ENCODE assay signal across 27 cellular contexts in genomic region chr13:98825659-98826058, GRCh38.
DNase-seq lines count a peak whose midpoint lies in the region; ATAC-seq and TF ChIP-seq lines count a peak whose summit lies in the region.
"Had no signal": no experiment of that assay in that cellular context is flagged by ENCODE, and none has a peak within 500 bp of the region (broad histone marks: within the 10 kb centered on the region; RNA-seq: fewer than 3 reads in every experiment).

No MANE protein-coding gene starts in this region.

- no peak overlapping the region for H3K4me3 Mint-ChIP-seq in activated naive CD4-positive, alpha-beta T cell treated with anti-CD3 and anti-CD28 coated beads, Interleukin-2, amount 10 ng/mL, durations not matched to agents 7 days and 5 days
- H3K4me3 Mint-ChIP-seq in WTC11, result no peak overlapping the region
- peak overlapping the region; percentile 31 to 62 for H3K4me3 Mint-ChIP-seq in stimulated activated naive B cell treated with anti-CD40 and anti-IgM and Interleukin-4, amounts not matched to agents 10 μg/mL and 1 μg/mL and 100 μg/mL, for 72 hours
- H3K4me3 Mint-ChIP-seq: activated CD4-positive, alpha-beta memory T cell treated with anti-CD3 and anti-CD28 coated beads, Interleukin-2, amount 10 ng/mL, durations not matched to agents 7 days and 5 days; immature natural killer cell; type B pancreatic cell had no signal

- TF ChIP-seq CTCF in WTC11 (IDR thresholded peaks at IDR 0.05), result no peak

- DNase-seq in activated naive CD4-positive, alpha-beta T cell treated with anti-CD3 and anti-CD28 coated beads, Interleukin-2, amount 10 ng/mL, durations not matched to agents 7 days and 5 days, result no peak
- DNase-seq in activated naive CD4-positive, alpha-beta T cell treated with Interleukin-2 at 50 U/mL for 16 hours, result no peak
- peak; percentile 28 for DNase-seq in WTC11 (ENCODE audit: low spot score)
- peak; percentile 34 for DNase-seq in iPS-NIHi7 (ENCODE audit: extremely low spot score)
- DNase-seq in stimulated activated naive B cell treated with anti-CD40 and anti-IgM and Interleukin-4, amounts not matched to agents 10 μg/mL and 1 μg/mL and 100 μg/mL, for 72 hours, result no peak
- no peak for DNase-seq in NCI-H1417 (lab: John Stamatoyannopoulos, UW)
- DNase-seq in Ammon's horn (ENCODE audit: low spot score), result no peak
- DNase-seq: activated CD4-positive, alpha-beta memory T cell treated with anti-CD3 and anti-CD28 coated beads, Interleukin-2, amount 10 ng/mL, durations not matched to agents 7 days and 5 days; activated effector memory CD4-positive, alpha-beta T cell treated with Interleukin-2 at 50 U/mL for 16 hours; activated T-cell treated with anti-CD3 and anti-CD28 coated beads for 4 hours; body of pancreas; COR-L47; DND-41; effector CD4-positive, alpha-beta T cell; erythroblast; immature natural killer cell; NCI-H1105; NCI-H2029; NCI-H226; NCI-H82; Right ventricle myocardium superior; stimulated activated CD8-positive, alpha-beta memory T cell treated with anti-CD3 and anti-CD28 coated beads, Interleukin-4, amount 100 ng/mL, for 48 hours; T-helper 9 cell had no signal

- no peaks in the 10 kb centered on the region for H3K9me3 Mint-ChIP-seq in activated naive CD4-positive, alpha-beta T cell treated with anti-CD3 and anti-CD28 coated beads, Interleukin-2, amount 10 ng/mL, durations not matched to agents 7 days and 5 days
- peaks cover 3% of the 10 kb centered on the region; the same call in 1 of the 2 replicates for H3K9me3 Mint-ChIP-seq in WTC11
- H3K9me3 Mint-ChIP-seq in stimulated activated naive B cell treated with anti-CD40 and anti-IgM and Interleukin-4, amounts not matched to agents 10 μg/mL and 1 μg/mL and 100 μg/mL, for 72 hours, result no peaks in the 10 kb centered on the region
- H3K9me3 Mint-ChIP-seq: activated CD4-positive, alpha-beta memory T cell treated with anti-CD3 and anti-CD28 coated beads, Interleukin-2, amount 10 ng/mL, durations not matched to agents 7 days and 5 days; type B pancreatic cell had no signal

- H3K36me3 Mint-ChIP-seq in activated naive CD4-positive, alpha-beta T cell treated with anti-CD3 and anti-CD28 coated beads, Interleukin-2, amount 10 ng/mL, durations not matched to agents 7 days and 5 days, result peaks cover 76% of the 10 kb centered on the region
- peaks cover 3% of the 10 kb centered on the region for H3K36me3 Mint-ChIP-seq in WTC11
- peaks cover 36 to 43% of the 10 kb centered on the region in 2 donors for H3K36me3 Mint-ChIP-seq in stimulated activated naive B cell treated with anti-CD40 and anti-IgM and Interleukin-4, amounts not matched to agents 10 μg/mL and 1 μg/mL and 100 μg/mL, for 72 hours

- peak overlapping the region; percentile 73 for H3K27ac Mint-ChIP-seq in activated naive CD4-positive, alpha-beta T cell treated with anti-CD3 and anti-CD28 coated beads, Interleukin-2, amount 10 ng/mL, durations not matched to agents 7 days and 5 days
- no peak overlapping the region for H3K27ac Mint-ChIP-seq in WTC11
- H3K27ac Mint-ChIP-seq in stimulated activated naive B cell treated with anti-CD40 and anti-IgM and Interleukin-4, amounts not matched to agents 10 μg/mL and 1 μg/mL and 100 μg/mL, for 72 hours, result no peak overlapping the region
- H3K27ac Mint-ChIP-seq: activated CD4-positive, alpha-beta memory T cell treated with anti-CD3 and anti-CD28 coated beads, Interleukin-2, amount 10 ng/mL, durations not matched to agents 7 days and 5 days; immature natural killer cell; type B pancreatic cell had no signal

- H3K4me1 Mint-ChIP-seq in activated naive CD4-positive, alpha-beta T cell treated with anti-CD3 and anti-CD28 coated beads, Interleukin-2, amount 10 ng/mL, durations not matched to agents 7 days and 5 days, result peaks cover 21% of the 10 kb centered on the region
- H3K4me1 Mint-ChIP-seq in WTC11, result peaks cover 40% of the 10 kb centered on the region
- H3K4me1 Mint-ChIP-seq in stimulated activated naive B cell treated with anti-CD40 and anti-IgM and Interleukin-4, amounts not matched to agents 10 μg/mL and 1 μg/mL and 100 μg/mL, for 72 hours, result peaks cover 11 to 19% of the 10 kb centered on the region in 2 donors
- H3K4me1 Mint-ChIP-seq: immature natural killer cell had no signal

- CTCF ChIA-PET in activated naive CD4-positive, alpha-beta T cell treated with anti-CD3 and anti-CD28 coated beads, Interleukin-2, amount 10 ng/mL, durations not matched to agents 7 days and 5 days (lab: Charles Lee), result interaction anchor here (1.2 kb wide), 1 partner anchor 14 kb away, joined by 4 read pairs; no protein-coding TSS in a partner anchor
- CTCF ChIA-PET in WTC11 (lab: Charles Lee), result interaction anchor here (4.3 kb wide), 1 partner anchor 14 kb away, joined by 40 read pairs; no protein-coding TSS in a partner anchor

- peak; percentile 60 for ATAC-seq in WTC11
- peak; percentile 26 to 38 for ATAC-seq in stimulated activated naive B cell treated with anti-CD40 and anti-IgM and Interleukin-4, amounts not matched to agents 10 μg/mL and 1 μg/mL and 100 μg/mL, for 72 hours (replicated peaks)
- ATAC-seq in GM19395 (IDR thresholded peaks at IDR 0.05; ENCODE audit: unreplicated experiment), result no peak
- ATAC-seq: body of pancreas, HepG2, left lobe of liver had no signal

- POLR2A ChIA-PET in WTC11 (lab: Charles Lee), result no interaction called here

- H3K27me3 Mint-ChIP-seq in activated naive CD4-positive, alpha-beta T cell treated with anti-CD3 and anti-CD28 coated beads, Interleukin-2, amount 10 ng/mL, durations not matched to agents 7 days and 5 days, result no peaks in the 10 kb centered on the region
- no peaks in the 10 kb centered on the region for H3K27me3 Mint-ChIP-seq in WTC11 (ENCODE audit: low read depth)
- no peaks in the 10 kb centered on the region for H3K27me3 Mint-ChIP-seq in stimulated activated naive B cell treated with anti-CD40 and anti-IgM and Interleukin-4, amounts not matched to agents 10 μg/mL and 1 μg/mL and 100 μg/mL, for 72 hours
- H3K27me3 Mint-ChIP-seq: activated CD4-positive, alpha-beta memory T cell treated with anti-CD3 and anti-CD28 coated beads, Interleukin-2, amount 10 ng/mL, durations not matched to agents 7 days and 5 days; type B pancreatic cell had no signal

TF ChIP-seq in WTC11, 78 proteins besides CTCF, POLR2A, EP300 and RAD21:
- TF ChIP-seq, protein P1, sequence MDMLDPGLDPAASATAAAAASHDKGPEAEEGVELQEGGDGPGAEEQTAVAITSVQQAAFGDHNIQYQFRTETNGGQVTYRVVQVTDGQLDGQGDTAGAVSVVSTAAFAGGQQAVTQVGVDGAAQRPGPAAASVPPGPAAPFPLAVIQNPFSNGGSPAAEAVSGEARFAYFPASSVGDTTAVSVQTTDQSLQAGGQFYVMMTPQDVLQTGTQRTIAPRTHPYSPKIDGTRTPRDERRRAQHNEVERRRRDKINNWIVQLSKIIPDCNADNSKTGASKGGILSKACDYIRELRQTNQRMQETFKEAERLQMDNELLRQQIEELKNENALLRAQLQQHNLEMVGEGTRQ (CRISPR knock-in tag; IDR thresholded peaks at IDR 0.05), result peak; percentile 86
- TF ChIP-seq TP53 (CRISPR knock-in tag; IDR thresholded peaks at IDR 0.05) (no peak), ZNF219 (CRISPR knock-in tag; IDR thresholded peaks at IDR 0.05; ENCODE audit: borderline replicate concordance) (no peak)
- TF ChIP-seq, protein P2, sequence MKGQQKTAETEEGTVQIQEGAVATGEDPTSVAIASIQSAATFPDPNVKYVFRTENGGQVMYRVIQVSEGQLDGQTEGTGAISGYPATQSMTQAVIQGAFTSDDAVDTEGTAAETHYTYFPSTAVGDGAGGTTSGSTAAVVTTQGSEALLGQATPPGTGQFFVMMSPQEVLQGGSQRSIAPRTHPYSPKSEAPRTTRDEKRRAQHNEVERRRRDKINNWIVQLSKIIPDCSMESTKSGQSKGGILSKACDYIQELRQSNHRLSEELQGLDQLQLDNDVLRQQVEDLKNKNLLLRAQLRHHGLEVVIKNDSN (CRISPR knock-in tag; IDR thresholded peaks at IDR 0.05), result peak; percentile 74

Comparison
In these comparisons a context has a peak if more than half of its experiments do, and no peak if none do; other contexts are left out.
1. DNase-seq: peak in WTC11 (single experiment) and iPS-NIHi7 (single experiment); none in activated naive CD4-positive, alpha-beta T cell treated with anti-CD3 and anti-CD28 coated beads, Interleukin-2, amount 10 ng/mL, durations not matched to agents 7 days and 5 days (single experiment), activated naive CD4-positive, alpha-beta T cell treated with Interleukin-2 at 50 U/mL for 16 hours (single experiment), stimulated activated naive B cell treated with anti-CD40 and anti-IgM and Interleukin-4, amounts not matched to agents 10 μg/mL and 1 μg/mL and 100 μg/mL, for 72 hours (single experiment), NCI-H1417 (0 of 3) and Ammon's horn (single experiment).
2. H3K4me3 Mint-ChIP-seq: peak in stimulated activated naive B cell treated with anti-CD40 and anti-IgM and Interleukin-4, amounts not matched to agents 10 μg/mL and 1 μg/mL and 100 μg/mL, for 72 hours (2 of 2); none in activated naive CD4-positive, alpha-beta T cell treated with anti-CD3 and anti-CD28 coated beads, Interleukin-2, amount 10 ng/mL, durations not matched to agents 7 days and 5 days (single experiment) and WTC11 (single experiment).